ENCODE assay signal across 25 cellular contexts in genomic region chr7:105578496-105578895, GRCh38. TPM values are rescaled to one million over a fixed set of nuclear protein-coding genes. Genes with fewer than 3 reads are reported as not detected.
"Had no signal": no experiment of that assay in that cellular context is flagged by ENCODE, and none has a peak within 500 bp of the region (broad histone marks: within the 10 kb centered on the region; RNA-seq: fewer than 3 reads in every experiment).

No MANE protein-coding gene starts in this region.

- H3K27me3 ChIP-seq: ascending aorta, body of pancreas, cardiac muscle cell, Peyer's patch, SJSA1 had no signal

- H3K4me1 ChIP-seq: ascending aorta, SJSA1 had no signal

- H3K4me3 ChIP-seq: ascending aorta, body of pancreas, cardiac muscle cell, Peyer's patch, SJSA1 had no signal

- H3K9me3 ChIP-seq: ascending aorta, body of pancreas, Peyer's patch, SJSA1 had no signal

- H3K36me3 ChIP-seq: ascending aorta, cardiac muscle cell, Peyer's patch, SJSA1 had no signal

- ATAC-seq: activated CD8-positive, alpha-beta T cell treated with anti-CD3 and anti-CD28 coated beads, Interleukin-2, amount 10 ng/mL, durations not matched to agents 7 days and 5 days; body of pancreas; SK-N-SH treated with all-trans-retinoic acid at 6 μM for 48 hours; WTC11 had no signal

- H3K27ac Mint-ChIP-seq: activated CD8-positive, alpha-beta T cell treated with anti-CD3 and anti-CD28 coated beads, Interleukin-2, amount 10 ng/mL, durations not matched to agents 7 days and 5 days; WTC11 had no signal

- H3K27ac ChIP-seq: ascending aorta, body of pancreas, cardiac muscle cell, Peyer's patch, SJSA1 had no signal

- H3K4me3 Mint-ChIP-seq: activated CD8-positive, alpha-beta T cell treated with anti-CD3 and anti-CD28 coated beads, Interleukin-2, amount 10 ng/mL, durations not matched to agents 7 days and 5 days; WTC11 had no signal

- DNase-seq: activated CD4-positive, alpha-beta T cell treated with anti-CD3 and anti-CD28 coated beads for 48 hours; activated CD4-positive, alpha-beta T cell treated with anti-CD3 and anti-CD28 coated beads, Interleukin-2, amount 50 U/mL, for 4 hours; activated CD4-positive, CD25-positive, alpha-beta regulatory T cell treated with anti-CD3 and anti-CD28 coated beads, Interleukin-2, amount 50 U/mL, for 72 hours; activated CD8-positive, alpha-beta memory T cell treated with anti-CD3 and anti-CD28 coated beads, Interleukin-2, amount 50 U/mL, for 48 hours; activated CD8-positive, alpha-beta T cell treated with anti-CD3 and anti-CD28 coated beads, Interleukin-2, amount 10 ng/mL, durations not matched to agents 7 days and 5 days; activated naive CD4-positive, alpha-beta T cell treated with anti-CD3 and anti-CD28 coated beads, Interleukin-2, amount 50 U/mL, for 16 hours; activated T-cell treated with anti-CD3 and anti-CD28 coated beads, Interleukin-2, amount 50 U/mL, for 1 hour; amniotic stem cell; body of pancreas; MM.1S; NCI-H1105; NCI-H1436; NCI-H1694 treated with DMSO at 0.1 percent for 48 hours; NCI-H2029 treated with DMSO at 0.1 percent for 48 hours; NCI-H510A treated with DMSO at 0.1 percent for 48 hours; NK-92 treated with Interleukin-12 subunit alpha and Interleukin-12 subunit beta, amount 100 ng/mL, for 24 hours; Peyer's patch; SHP77; SW 1271 had no signal

RNA-seq across cellular contexts. Expression of gene EFCAB10, which starts 2.8 kb away (rescaled TPM):
- total RNA-seq: activated CD8-positive, alpha-beta T cell treated with anti-CD3 and anti-CD28 coated beads, Interleukin-2, amount 10 ng/mL, durations not matched to agents 7 days and 5 days; ascending aorta; body of pancreas; cardiac muscle cell; Peyer's patch; SJSA1; T-helper 1 cell treated with Interleukin-12 subunit alpha and Interleukin-12 subunit beta and Interleukin-4 antibody, amounts not matched to agents 30 ng/mL and 1 ng/mL, for 36 hours had no signal
